22 cellular contexts compared by ENCODE assay signal in genomic region chr11:48341466-48341865, GRCh38. TPM values are rescaled to one million over a fixed set of nuclear protein-coding genes. Genes with fewer than 3 reads are reported as not detected.
DNase-seq lines count a peak whose midpoint lies in the region; ATAC-seq, FAIRE-seq and TF ChIP-seq lines count a peak whose summit lies in the region.
"Had no signal": no experiment of that assay in that cellular context is flagged by ENCODE, and none has a peak within 500 bp of the region (broad histone marks: within the 10 kb centered on the region; RNA-seq: fewer than 3 reads in every experiment).

No MANE protein-coding gene starts in this region.

- H3K4me2 ChIP-seq in HepG2 (ENCODE audit: low read depth, low read length), result no peak overlapping the region
- H3K4me2 ChIP-seq in MM.1S (ENCODE audit: low read depth, low read length), result no peak overlapping the region; the same call in 1 of the 2 replicates
- H3K4me2 ChIP-seq: GM23338 had no signal

- no peaks in the 10 kb centered on the region for H3K79me2 ChIP-seq in HepG2 (ENCODE audit: insufficient read depth, low read length)
- H3K79me2 ChIP-seq in MM.1S (ENCODE audit: low read length), result no peaks in the 10 kb centered on the region

- WGBS in HepG2 (ENCODE audit: low lambda C conversion rate), result 0% methylated on average over 2 of the region's 2 CpGs
- 31% methylated on average over 2 of the region's 2 CpGs for WGBS in right lobe of liver (ENCODE audit: insufficient coverage, low coverage, low lambda C conversion rate, missing lambda C conversion rate)

- TF ChIP-seq POLR2A in HepG2 (IDR thresholded peaks at IDR 0.05; ENCODE audit: insufficient read depth in 1 of 2, low read depth in 2 of 2, low read length in 2 of 2) (no peak), right lobe of liver (IDR thresholded peaks at IDR 0.05) (no peak)

- H3K4me1 ChIP-seq in HepG2 (ENCODE audit: insufficient read depth, low read length), result no peaks in the 10 kb centered on the region
- H3K4me1 ChIP-seq in right lobe of liver, result no peaks in the 10 kb centered on the region
- H3K4me1 ChIP-seq in MM.1S (ENCODE audit: low read length), result no peaks in the 10 kb centered on the region
- H3K4me1 ChIP-seq: SJSA1 had no signal

- POLR2A ChIA-PET in HepG2 (lab: Yijun Ruan, JAX), result no interaction called here

- no peak overlapping the region for H3K27ac ChIP-seq in HepG2 (ENCODE audit: extremely low read length, insufficient read depth, low read length)
- H3K27ac ChIP-seq in right lobe of liver, result no peak overlapping the region
- no peak overlapping the region for H3K27ac ChIP-seq in MM.1S (ENCODE audit: low read length)
- H3K27ac ChIP-seq: SJSA1 had no signal

- ATAC-seq in HepG2, result no peak
- no peak for ATAC-seq in right lobe of liver
- no peak for ATAC-seq in HG02610 (IDR thresholded peaks at IDR 0.05; ENCODE audit: unreplicated experiment)
- ATAC-seq: GM23338, Right ventricle myocardium inferior had no signal

- DNase-seq in HepG2 (ENCODE audit: low spot score) (no peak), right lobe of liver (no peak), MM.1S (peak; percentile 19), posterior vena cava (ENCODE audit: low spot score) (no peak), NCI-H446 treated with DMSO at 0.1 percent for 48 hours (lab: John Stamatoyannopoulos, UW) (no peak)
- DNase-seq in central memory CD4-positive, alpha-beta T cell, result peak; percentile 37
- DNase-seq: GDM1, HCEC 1CT, NCI-H1694 treated with DMSO at 0.1 percent for 48 hours, NCI-H2081 treated with DMSO at 0.1 percent for 48 hours, NCI-H2171 treated with DMSO at 0.1 percent for 48 hours, NCI-H526, OCI-M1 had no signal

- TF ChIP-seq RAD21 in HepG2 (CRISPR knock-in tag; IDR thresholded peaks at IDR 0.05), result no peak

- CTCF ChIA-PET in HepG2 (lab: Yijun Ruan, JAX; ENCODE audit: low intra/inter-chr PET ratio, low total read pairs), result no interaction called here

- TF ChIP-seq CTCF in HepG2 (CRISPR knock-in tag; IDR thresholded peaks at IDR 0.05) (no peak), right lobe of liver (IDR thresholded peaks at IDR 0.05) (no peak), MM.1S (IDR thresholded peaks at IDR 0.05; ENCODE audit: low read length) (no peak)

- no peaks in the 10 kb centered on the region for H3K9me3 ChIP-seq in HepG2 (ENCODE audit: low read length)
- no peaks in the 10 kb centered on the region for H3K9me3 ChIP-seq in right lobe of liver
- H3K9me3 ChIP-seq in MM.1S (replicated peaks; ENCODE audit: insufficient read depth, low read length), result no peaks in the 10 kb centered on the region
- H3K9me3 ChIP-seq: SJSA1 had no signal

- H3K9ac ChIP-seq in HepG2 (ENCODE audit: insufficient read depth, low read depth, low read length), result no peak overlapping the region
- H3K9ac ChIP-seq in MM.1S (ENCODE audit: low read length), result no peak overlapping the region

- no peaks in the 10 kb centered on the region for H3K36me3 ChIP-seq in HepG2 (replicated peaks in 1 of 2; ENCODE audit: control insufficient read depth in 1 of 2, insufficient read depth in 2 of 2, low read length in 2 of 2)
- no peaks in the 10 kb centered on the region for H3K36me3 ChIP-seq in right lobe of liver
- H3K36me3 ChIP-seq in MM.1S (replicated peaks; ENCODE audit: insufficient read depth, low read length), result no peaks in the 10 kb centered on the region
- H3K36me3 ChIP-seq: SJSA1 had no signal

- no peak for FAIRE-seq in HepG2 (lab: Jason Lieb, UNC)
- FAIRE-seq: GM18507, RCC 7860 had no signal

- in situ Hi-C loops in HepG2 (cut with HindIII; ENCODE audit: extremely low pct_ligation_motif_present, low pct_unique_long_range_greater_than_20kb), result no loop called here

- H3F3A ChIP-seq in MM.1S (ENCODE audit: insufficient read depth, low read length), result no peaks in the 10 kb centered on the region

- TF ChIP-seq EP300 in HepG2 (IDR thresholded peaks at IDR 0.05; ENCODE audit: low read depth in 2 of 2, low read length in 2 of 2) (no peak), HepG2 (CRISPR knock-in tag; IDR thresholded peaks at IDR 0.05; ENCODE audit: borderline replicate concordance) (no peak)

- H3K4me3 ChIP-seq in HepG2 (replicated peaks in 1 of 3; ENCODE audit: insufficient read depth in 1 of 3, low read depth in 2 of 3, low read length in 3 of 3) (no peak overlapping the region), right lobe of liver (no peak overlapping the region), MM.1S (ENCODE audit: low read length) (no peak overlapping the region)
- H3K4me3 ChIP-seq: GM23338, SJSA1 had no signal

- H3K27me3 ChIP-seq in HepG2 (ENCODE audit: control insufficient read depth in 1 of 2, insufficient read depth in 2 of 2, low read length in 2 of 2) (no peaks in the 10 kb centered on the region), right lobe of liver (no peaks in the 10 kb centered on the region), MM.1S (replicated peaks; ENCODE audit: insufficient read depth, low read length) (no peaks in the 10 kb centered on the region)
- H3K27me3 ChIP-seq: SJSA1 had no signal

- H4K20me1 ChIP-seq in HepG2 (ENCODE audit: insufficient read depth, low read length) (no peaks in the 10 kb centered on the region), MM.1S (ENCODE audit: insufficient read depth, low read length) (no peaks in the 10 kb centered on the region)

- H3K9me2 ChIP-seq in MM.1S (replicated peaks; ENCODE audit: insufficient read depth, low read length), result no peaks in the 10 kb centered on the region

- H2AFZ ChIP-seq in HepG2 (ENCODE audit: low read length) (no peak overlapping the region), MM.1S (ENCODE audit: low read length) (no peak overlapping the region)
- H2AFZ ChIP-seq: GM23338 had no signal

- intact Hi-C loops in HepG2 (cut with micrococcal nuclease; ENCODE audit: unreplicated experiment), result no loop called here
- intact Hi-C loops in right lobe of liver (cut with DNase I), result no loop called here
- intact Hi-C loops in posterior vena cava (cut with DNase I), result no loop called here

- BruUV-seq in HepG2 (replicated peaks; lab: Mats Ljungman, UMichigan), result no TSS peak

RNA-seq across cellular contexts. Expression of gene OR4C3, which starts 16.7 kb away (rescaled TPM):
- total RNA-seq in HepG2 (2016; rRNA removed; fragmentation: Illumina TruSeq; extraction: Trizol) (not detected in 2 replicates), right lobe of liver (not detected), posterior vena cava (not detected)
- not detected in 2 replicates for total RNA-seq in HepG2 (2016; cell fraction: cytosol; rRNA removed; fragmentation: Illumina TruSeq; extraction: Trizol; ENCODE audit: low read depth)
- not detected in 2 replicates for total RNA-seq in HepG2 (2016; cell fraction: insoluble cytoplasmic fraction; rRNA removed; fragmentation: Illumina TruSeq; extraction: Trizol)
- total RNA-seq in HepG2 (2016; cell fraction: membrane; rRNA removed; fragmentation: Illumina TruSeq; extraction: Trizol), result not detected in 2 replicates
- total RNA-seq in HepG2 (2016; cell fraction: nucleus; rRNA removed; fragmentation: Illumina TruSeq; extraction: Trizol), result not detected in 2 replicates
- polyA plus RNA-seq in HepG2 (2011; rRNA removed), result not detected in 2 replicates
- polyA plus RNA-seq in HepG2 (2011; cell fraction: cytosol; rRNA removed), result not detected in 2 replicates
- not detected in 2 replicates for polyA plus RNA-seq in HepG2 (2011; cell fraction: nucleus; rRNA removed)
- polyA plus RNA-seq in HepG2 (2012), result not detected in 2 replicates
- polyA plus RNA-seq in HepG2 (2016; cell fraction: cytosol; fragmentation: Illumina TruSeq; extraction: Trizol; ENCODE audit: low read depth), result not detected in 2 replicates
- not detected in 2 replicates for polyA plus RNA-seq in HepG2 (2016; cell fraction: insoluble cytoplasmic fraction; fragmentation: Illumina TruSeq; extraction: Trizol; ENCODE audit: low read depth)
- not detected in 2 replicates for polyA plus RNA-seq in HepG2 (2016; cell fraction: membrane; fragmentation: Illumina TruSeq; extraction: Trizol; ENCODE audit: low read depth)
- not detected in 2 replicates for polyA plus RNA-seq in HepG2 (2016; cell fraction: nucleus; fragmentation: Illumina TruSeq; extraction: Trizol; ENCODE audit: insufficient read depth, low read depth)
- not detected in 2 replicates for polyA minus RNA-seq in HepG2 (2011; rRNA and poly(A)+ RNA removed; ENCODE audit: low replicate concordance)
- not detected in 2 replicates for polyA minus RNA-seq in HepG2 (2011; cell fraction: cytosol; rRNA and poly(A)+ RNA removed)
- not detected in 2 replicates for polyA minus RNA-seq in HepG2 (2011; cell fraction: nucleus; rRNA and poly(A)+ RNA removed)
- total RNA-seq: A673, GM23338, HT1080, Right ventricle myocardium inferior, SJSA1 had no signal
- polyA plus RNA-seq: BJ, GM23338 had no signal

RNA-seq across cellular contexts. Expression of gene OR4C5, which starts 24.8 kb away (rescaled TPM):
- not detected in 2 replicates for total RNA-seq in HepG2 (2016; rRNA removed; fragmentation: Illumina TruSeq; extraction: Trizol)
- not detected in 2 replicates for total RNA-seq in HepG2 (2016; cell fraction: cytosol; rRNA removed; fragmentation: Illumina TruSeq; extraction: Trizol; ENCODE audit: low read depth)
- not detected in 2 replicates for total RNA-seq in HepG2 (2016; cell fraction: insoluble cytoplasmic fraction; rRNA removed; fragmentation: Illumina TruSeq; extraction: Trizol)
- total RNA-seq in HepG2 (2016; cell fraction: membrane; rRNA removed; fragmentation: Illumina TruSeq; extraction: Trizol), result not detected in 2 replicates
- not detected in 2 replicates for total RNA-seq in HepG2 (2016; cell fraction: nucleus; rRNA removed; fragmentation: Illumina TruSeq; extraction: Trizol)
- polyA plus RNA-seq in HepG2 (2011; rRNA removed), result not detected in 2 replicates
- not detected in 2 replicates for polyA plus RNA-seq in HepG2 (2011; cell fraction: cytosol; rRNA removed)
- not detected in 2 replicates for polyA plus RNA-seq in HepG2 (2011; cell fraction: nucleus; rRNA removed)
- not detected in 2 replicates for polyA plus RNA-seq in HepG2 (2012)
- polyA plus RNA-seq in HepG2 (2016; cell fraction: cytosol; fragmentation: Illumina TruSeq; extraction: Trizol; ENCODE audit: low read depth), result not detected in 2 replicates
- polyA plus RNA-seq in HepG2 (2016; cell fraction: insoluble cytoplasmic fraction; fragmentation: Illumina TruSeq; extraction: Trizol; ENCODE audit: low read depth), result not detected in 2 replicates
- polyA plus RNA-seq in HepG2 (2016; cell fraction: membrane; fragmentation: Illumina TruSeq; extraction: Trizol; ENCODE audit: low read depth), result not detected in 2 replicates
- polyA plus RNA-seq in HepG2 (2016; cell fraction: nucleus; fragmentation: Illumina TruSeq; extraction: Trizol; ENCODE audit: insufficient read depth, low read depth), result not detected in 2 replicates
- polyA minus RNA-seq in HepG2 (2011; rRNA and poly(A)+ RNA removed; ENCODE audit: low replicate concordance), result not detected in 2 replicates
- not detected in 2 replicates for polyA minus RNA-seq in HepG2 (2011; cell fraction: cytosol; rRNA and poly(A)+ RNA removed)
- not detected in 2 replicates for polyA minus RNA-seq in HepG2 (2011; cell fraction: nucleus; rRNA and poly(A)+ RNA removed)
- total RNA-seq in right lobe of liver, result not detected
- total RNA-seq in posterior vena cava, result not detected
- total RNA-seq: A673, GM23338, HT1080, Right ventricle myocardium inferior, SJSA1 had no signal
- polyA plus RNA-seq: BJ, GM23338 had no signal

RNA-seq across cellular contexts. Expression of gene OR4S1, which starts 35.4 kb away (rescaled TPM):
- total RNA-seq in HepG2 (2016; rRNA removed; fragmentation: Illumina TruSeq; extraction: Trizol), result not detected in 2 replicates
- not detected in 2 replicates for total RNA-seq in HepG2 (2016; cell fraction: cytosol; rRNA removed; fragmentation: Illumina TruSeq; extraction: Trizol; ENCODE audit: low read depth)
- not detected in 2 replicates for total RNA-seq in HepG2 (2016; cell fraction: insoluble cytoplasmic fraction; rRNA removed; fragmentation: Illumina TruSeq; extraction: Trizol)
- not detected in 2 replicates for total RNA-seq in HepG2 (2016; cell fraction: membrane; rRNA removed; fragmentation: Illumina TruSeq; extraction: Trizol)
- not detected in 2 replicates for total RNA-seq in HepG2 (2016; cell fraction: nucleus; rRNA removed; fragmentation: Illumina TruSeq; extraction: Trizol)
- not detected in 2 replicates for polyA plus RNA-seq in HepG2 (2011; rRNA removed)
- not detected in 2 replicates for polyA plus RNA-seq in HepG2 (2011; cell fraction: cytosol; rRNA removed)
- not detected in 2 replicates for polyA plus RNA-seq in HepG2 (2011; cell fraction: nucleus; rRNA removed)
- polyA plus RNA-seq in HepG2 (2012), result not detected in 2 replicates
- polyA plus RNA-seq in HepG2 (2016; cell fraction: cytosol; fragmentation: Illumina TruSeq; extraction: Trizol; ENCODE audit: low read depth), result not detected in 2 replicates
- polyA plus RNA-seq in HepG2 (2016; cell fraction: insoluble cytoplasmic fraction; fragmentation: Illumina TruSeq; extraction: Trizol; ENCODE audit: low read depth), result not detected in 2 replicates
- not detected in 2 replicates for polyA plus RNA-seq in HepG2 (2016; cell fraction: membrane; fragmentation: Illumina TruSeq; extraction: Trizol; ENCODE audit: low read depth)
- polyA plus RNA-seq in HepG2 (2016; cell fraction: nucleus; fragmentation: Illumina TruSeq; extraction: Trizol; ENCODE audit: insufficient read depth, low read depth), result not detected in 2 replicates
- polyA minus RNA-seq in HepG2 (2011; rRNA and poly(A)+ RNA removed; ENCODE audit: low replicate concordance), result not detected in 2 replicates
- polyA minus RNA-seq in HepG2 (2011; cell fraction: cytosol; rRNA and poly(A)+ RNA removed), result not detected in 2 replicates
- polyA minus RNA-seq in HepG2 (2011; cell fraction: nucleus; rRNA and poly(A)+ RNA removed), result not detected in 2 replicates
- not detected for total RNA-seq in right lobe of liver
- total RNA-seq in posterior vena cava, result not detected
- total RNA-seq: A673, GM23338, HT1080, Right ventricle myocardium inferior, SJSA1 had no signal
- polyA plus RNA-seq: BJ, GM23338 had no signal

Comparison
In these comparisons a context has a peak if more than half of its experiments do, and no peak if none do; other contexts are left out.
1. DNase-seq: peak in MM.1S (single experiment) and central memory CD4-positive, alpha-beta T cell (single experiment); none in HepG2 (single experiment), right lobe of liver (0 of 3), posterior vena cava (single experiment) and NCI-H446 treated with DMSO at 0.1 percent for 48 hours (single experiment).